ENCODE assay signal across 16 cellular contexts in the genomic region with DNA sequence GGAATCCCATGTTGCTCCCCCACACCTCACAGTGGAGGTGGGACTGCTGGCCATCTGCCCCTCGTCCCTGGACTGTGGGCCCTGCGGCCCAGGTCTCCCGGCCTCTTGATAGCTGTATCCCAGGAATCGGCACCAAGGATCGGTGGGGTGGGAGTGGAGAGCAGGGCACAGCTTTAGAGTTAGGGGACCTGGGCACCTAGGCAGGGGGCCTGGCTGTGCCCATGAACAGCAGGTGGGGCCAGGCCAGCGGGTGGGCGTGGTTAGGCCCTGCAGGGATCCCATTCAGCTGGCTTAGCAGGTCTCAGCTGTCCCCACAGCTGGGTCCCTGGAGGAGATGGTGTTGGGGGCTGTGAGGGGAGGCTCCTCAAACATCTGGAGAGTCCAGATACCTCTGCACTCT.
"Had no signal": no experiment of that assay in that cellular context is flagged by ENCODE, and none has a peak within 500 bp of the region (broad histone marks: within the 10 kb centered on the region; RNA-seq: fewer than 3 reads in every experiment).

No MANE protein-coding gene starts in this region.

- H3K4me3 ChIP-seq: hepatocyte, lower lobe of right lung, sigmoid colon, thoracic aorta, upper lobe of right lung had no signal

- H3K36me3 ChIP-seq: lower lobe of right lung, sigmoid colon, thoracic aorta, upper lobe of right lung had no signal

- H3K9me3 Mint-ChIP-seq: activated naive CD8-positive, alpha-beta T cell treated with anti-CD3 and anti-CD28 coated beads for 36 hours; effector memory CD8-positive, alpha-beta T cell; natural killer cell; stimulated activated memory B cell treated with anti-CD40 and anti-IgM and Interleukin-4, amounts not matched to agents 10 μg/mL and 1 μg/mL and 100 μg/mL, for 72 hours had no signal

- H3K4me2 ChIP-seq: hepatocyte had no signal

- H3K4me3 Mint-ChIP-seq: activated naive CD8-positive, alpha-beta T cell treated with anti-CD3 and anti-CD28 coated beads for 36 hours; effector memory CD8-positive, alpha-beta T cell; natural killer cell; stimulated activated memory B cell treated with anti-CD40 and anti-IgM and Interleukin-4, amounts not matched to agents 10 μg/mL and 1 μg/mL and 100 μg/mL, for 72 hours had no signal

- H3K9me3 ChIP-seq: lower lobe of right lung, sigmoid colon, thoracic aorta, upper lobe of right lung had no signal

- H3K36me3 Mint-ChIP-seq: activated naive CD8-positive, alpha-beta T cell treated with anti-CD3 and anti-CD28 coated beads for 36 hours; natural killer cell; stimulated activated memory B cell treated with anti-CD40 and anti-IgM and Interleukin-4, amounts not matched to agents 10 μg/mL and 1 μg/mL and 100 μg/mL, for 72 hours had no signal

- H2AFZ ChIP-seq: hepatocyte had no signal

- H3K27ac ChIP-seq: epithelial cell of prostate, hepatocyte, lower lobe of right lung, sigmoid colon, thoracic aorta, upper lobe of right lung had no signal

- H3K27ac Mint-ChIP-seq: activated naive CD8-positive, alpha-beta T cell treated with anti-CD3 and anti-CD28 coated beads for 36 hours; stimulated activated memory B cell treated with anti-CD40 and anti-IgM and Interleukin-4, amounts not matched to agents 10 μg/mL and 1 μg/mL and 100 μg/mL, for 72 hours had no signal

- ATAC-seq: effector memory CD8-positive, alpha-beta T cell; lower lobe of right lung; natural killer cell; stimulated activated memory B cell treated with anti-CD40 and anti-IgM and Interleukin-4, amounts not matched to agents 10 μg/mL and 1 μg/mL and 100 μg/mL, for 72 hours; upper lobe of right lung had no signal

- H3K27me3 Mint-ChIP-seq: activated naive CD8-positive, alpha-beta T cell treated with anti-CD3 and anti-CD28 coated beads for 36 hours; effector memory CD8-positive, alpha-beta T cell; stimulated activated memory B cell treated with anti-CD40 and anti-IgM and Interleukin-4, amounts not matched to agents 10 μg/mL and 1 μg/mL and 100 μg/mL, for 72 hours had no signal

- H3K27me3 ChIP-seq: hepatocyte, sigmoid colon, upper lobe of right lung had no signal

- DNase-seq: activated CD4-positive, alpha-beta T cell treated with anti-CD3 and anti-CD28 coated beads for 1 hour; activated CD4-positive, alpha-beta T cell treated with anti-CD3 and anti-CD28 coated beads, Interleukin-2, amount 50 U/mL, for 4 hours; activated naive CD4-positive, alpha-beta T cell; activated naive CD8-positive, alpha-beta T cell treated with anti-CD3 and anti-CD28 coated beads for 36 hours; amniotic stem cell; effector memory CD8-positive, alpha-beta T cell; foreskin fibroblast; lower lobe of right lung; natural killer cell; sigmoid colon; stimulated activated CD4-positive, alpha-beta T cell treated with anti-CD3 and anti-CD28 coated beads, Interleukin-4, amount 100 ng/mL, for 24 hours; upper lobe of right lung had no signal
